In genomic region chr22:38725900-38726655, GRCh38 we compare ENCODE assay signal across 18 cellular contexts.
"Had no signal": no experiment of that assay in that cellular context is flagged by ENCODE, and none has a peak within 500 bp of the region (broad histone marks: within the 10 kb centered on the region; RNA-seq: fewer than 3 reads in every experiment).

No MANE protein-coding gene starts in this region.

- H3K4me1 ChIP-seq: breast epithelium, neural progenitor cell, parathyroid adenoma had no signal

- H3K27ac ChIP-seq: breast epithelium, neural progenitor cell, parathyroid adenoma, skin epidermis, tibial nerve had no signal

- H3K36me3 ChIP-seq: neural progenitor cell had no signal

- H3K27me3 Mint-ChIP-seq: activated B cell treated with CpG ODN at 0.5 μM for 24 hours had no signal

- H3K9me3 ChIP-seq: breast epithelium, tibial nerve had no signal

- FAIRE-seq: colon, keratinocyte, TTC549 had no signal

- H3K9me3 Mint-ChIP-seq: activated B cell treated with CpG ODN at 0.5 μM for 24 hours; neural progenitor cell; T-helper 1 cell treated with Interleukin-12 subunit alpha and Interleukin-12 subunit beta and Interleukin-4 antibody, amounts not matched to agents 30 μg/mL and 1 μg/mL, for 36 hours had no signal

- H3K4me3 Mint-ChIP-seq: activated B cell treated with CpG ODN at 0.5 μM for 24 hours; neural progenitor cell; T-helper 1 cell treated with Interleukin-12 subunit alpha and Interleukin-12 subunit beta and Interleukin-4 antibody, amounts not matched to agents 30 μg/mL and 1 μg/mL, for 36 hours had no signal

- ATAC-seq: left ventricle myocardium superior, SK-N-SH treated with all-trans-retinoic acid at 6 μM for 48 hours had no signal

- H3K9ac ChIP-seq: neural progenitor cell, parathyroid adenoma had no signal

- H3K27ac Mint-ChIP-seq: activated B cell treated with CpG ODN at 0.5 μM for 24 hours, neural progenitor cell had no signal

- H3K4me3 ChIP-seq: breast epithelium, neural progenitor cell, skin epidermis, tibial nerve had no signal

- H3K4me1 Mint-ChIP-seq: activated B cell treated with CpG ODN at 0.5 μM for 24 hours, neural progenitor cell had no signal

- DNase-seq: activated B cell treated with CpG ODN at 0.5 μM for 24 hours; amygdala; effector CD8-positive, alpha-beta T cell; foreskin melanocyte; left ventricle myocardium superior; mesendoderm; retina; SHP77 had no signal
